13 cellular contexts compared by ENCODE assay signal in genomic region chr3:156460206-156460609, GRCh38.
A peak's percentile ranks its signal among the peaks of the same experiment; 100 is the strongest.
DNase-seq lines count a peak whose midpoint lies in the region; ATAC-seq and TF ChIP-seq lines count a peak whose summit lies in the region.
"Had no signal": no experiment of that assay in that cellular context is flagged by ENCODE, and none has a peak within 500 bp of the region (broad histone marks: within the 10 kb centered on the region; RNA-seq: fewer than 3 reads in every experiment).

No MANE protein-coding gene starts in this region.

- no peaks in the 10 kb centered on the region for H3K36me3 ChIP-seq in upper lobe of right lung

- no peaks in the 10 kb centered on the region for H3K4me1 ChIP-seq in upper lobe of right lung

- DNase-seq in SIG-M5 treated with dmso at 0.1 percent for 504 hours (lab: John Stamatoyannopoulos, UW; ENCODE audit: unreplicated experiment) (peak; percentile 56), SIG-M5 (lab: John Stamatoyannopoulos, UW) (no peak), NOMO-1 treated with DMSO at 0.1 percent for 48 hours (lab: John Stamatoyannopoulos, UW; ENCODE audit: unreplicated experiment) (peak; percentile 88), upper lobe of right lung (no peak), middle frontal gyrus (ENCODE audit: extremely low spot score, low spot score) (no peak), amygdala (lab: John Stamatoyannopoulos, UW) (no peak), HT-29 (ENCODE audit: low spot score) (no peak)
- DNase-seq: DMS 273 treated with DMSO at 0.1 percent for 48 hours; kidney; NCI-H748 treated with DMSO at 0.1 percent for 48 hours; stimulated activated CD8-positive, alpha-beta memory T cell treated with anti-CD3 and anti-CD28 coated beads, Interleukin-4, amount 100 ng/mL, for 48 hours had no signal

- TF ChIP-seq CTCF in upper lobe of right lung (IDR thresholded peaks at IDR 0.05) = no peak

- H3K27me3 ChIP-seq in upper lobe of right lung = no peaks in the 10 kb centered on the region

- intact Hi-C loops in upper lobe of right lung (cut with DNase I) = no loop called here

- H3K27ac ChIP-seq in upper lobe of right lung = no peak overlapping the region
- H3K27ac ChIP-seq: 22Rv1 had no signal

- no peak overlapping the region for H3K4me3 ChIP-seq in upper lobe of right lung

- ATAC-seq in HG02981 (IDR thresholded peaks at IDR 0.05; ENCODE audit: unreplicated experiment) = peak; percentile 79
- peak; percentile 79 for ATAC-seq in upper lobe of right lung

- H3K9me3 ChIP-seq in upper lobe of right lung = no peaks in the 10 kb centered on the region

Comparison
In these comparisons a context has a peak if more than half of its experiments do, and no peak if none do; other contexts are left out.
1. DNase-seq: peak in SIG-M5 treated with dmso at 0.1 percent for 504 hours (single experiment) and NOMO-1 treated with DMSO at 0.1 percent for 48 hours (single experiment); none in SIG-M5 (single experiment), upper lobe of right lung (single experiment), middle frontal gyrus (single experiment), amygdala (0 of 56) and HT-29 (single experiment).